33 cellular contexts compared by ENCODE assay signal in genomic region chr13:31054632-31055031, GRCh38.
"Had no signal": no experiment of that assay in that cellular context is flagged by ENCODE, and none has a peak within 500 bp of the region (broad histone marks: within the 10 kb centered on the region; RNA-seq: fewer than 3 reads in every experiment).

No MANE protein-coding gene starts in this region.

- H3K36me3 ChIP-seq: breast epithelium, Peyer's patch, SJSA1 had no signal

- H3K4me2 ChIP-seq: KMS-11, SK-N-SH had no signal

- H3K4me1 ChIP-seq: body of pancreas, breast epithelium, Peyer's patch, SJSA1 had no signal

- DNase-seq: activated CD4-positive, alpha-beta T cell treated with anti-CD3 and anti-CD28 coated beads, Interleukin-2, amount 10 ng/mL, durations not matched to agents 24 days and 14 days; activated CD4-positive, alpha-beta T cell treated with anti-CD3 and anti-CD28 coated beads, Interleukin-2, amount 50 U/mL, for 4 hours; activated CD8-positive, alpha-beta T cell treated with anti-CD3 and anti-CD28 coated beads for 36 hours; activated effector memory CD4-positive, alpha-beta T cell treated with anti-CD3 and anti-CD28 coated beads, Interleukin-2, amount 50 U/mL, for 16 hours; activated naive CD4-positive, alpha-beta T cell treated with Interleukin-2 at 50 U/mL for 16 hours; activated naive CD8-positive, alpha-beta T cell treated with anti-CD3 and anti-CD28 coated beads, Interleukin-2, amount 10 ng/mL, durations not matched to agents 7 days and 5 days; activated T-cell treated with anti-CD3 and anti-CD28 coated beads, Interleukin-2, amount 50 U/mL, for 1 hour; activated T-cell treated with anti-CD3 and anti-CD28 coated beads, Interleukin-2, amount 50 U/mL, for 72 hours; amygdala; body of pancreas; caudate nucleus; MM.1S; MV-4-11; NCI-H1092; NCI-H1417; NCI-H146; NCI-H187; NCI-H2029 treated with DMSO at 0.1 percent for 48 hours; NCI-H2107; NCI-H2171; NCI-H510A; NCI-H526; NCI-H748 treated with DMSO at 0.1 percent for 48 hours; NK-92 treated with Interleukin-12 subunit alpha and Interleukin-12 subunit beta, amount 100 ng/mL, for 24 hours; PC-3; RPMI8226; SHP77 treated with DMSO at 0.1 percent for 48 hours; SK-N-SH had no signal

- H3K27me3 ChIP-seq: body of pancreas, breast epithelium, Peyer's patch, SJSA1 had no signal

- ATAC-seq: activated CD8-positive, alpha-beta T cell treated with anti-CD3 and anti-CD28 coated beads for 36 hours; activated T-cell treated with anti-CD3 and anti-CD28 coated beads, Interleukin-2, amount 50 U/mL, for 72 hours; activated T-helper 17 cell treated with anti-CD3 and anti-CD28 coated beads, Interleukin-2, amount 50 U/mL, for 72 hours; body of pancreas; PC-3 had no signal

- H3K27ac ChIP-seq: body of pancreas, breast epithelium, KMS-11, Peyer's patch, SJSA1 had no signal

- H3K4me3 ChIP-seq: body of pancreas, breast epithelium, Peyer's patch, SJSA1 had no signal

- H3K9me3 ChIP-seq: body of pancreas, breast epithelium, Peyer's patch, SJSA1, SK-N-SH had no signal

- H3K9ac ChIP-seq: KMS-11, SK-N-SH had no signal
